8 cellular contexts compared by ENCODE assay signal in the genomic region with DNA sequence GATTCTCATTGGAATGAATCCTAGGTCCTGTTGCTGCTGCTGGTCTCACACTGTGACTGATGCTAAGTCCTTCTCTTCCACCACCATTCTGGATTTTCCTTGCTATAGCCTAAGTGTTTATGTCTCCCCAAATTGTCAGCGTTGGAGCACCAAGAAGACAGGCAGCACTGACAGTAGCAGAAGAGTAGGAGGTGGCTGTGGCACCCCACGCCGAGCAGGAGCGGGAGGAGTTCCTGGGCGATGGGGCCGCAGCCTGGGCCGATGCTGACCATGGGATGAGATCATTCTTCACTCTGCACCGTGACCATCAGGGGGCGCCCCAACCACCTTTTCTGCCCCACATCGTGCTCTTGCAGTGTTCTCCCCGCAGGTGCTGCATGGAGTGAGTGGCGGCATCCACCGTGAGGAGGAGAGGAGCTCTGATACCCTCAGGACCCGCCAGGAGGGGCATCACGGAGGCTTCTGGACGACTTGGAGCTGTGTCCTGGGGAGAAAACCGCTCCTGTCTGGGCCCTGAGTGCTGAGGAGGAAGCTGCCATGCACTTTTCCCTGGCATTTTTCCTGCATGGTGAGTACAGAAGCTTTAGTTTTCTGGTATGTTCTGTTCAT. TPM values are rescaled to one million over a fixed set of nuclear protein-coding genes. Genes with fewer than 3 reads are reported as not detected.
DNase-seq lines count a peak whose midpoint lies in the region; ATAC-seq, FAIRE-seq and TF ChIP-seq lines count a peak whose summit lies in the region.

No MANE protein-coding gene starts in this region.

- intact Hi-C loops in breast epithelium (cut with DNase I; ENCODE audit: low total_unique reads): no loop called here

- DNase-seq in A549 (ENCODE audit: low read depth in 1 of 2, low spot score in 1 of 2) (peak; percentile 82 to 84), GM13977 (ENCODE audit: low spot score) (peak; percentile 83), NCI-H2107 treated with DMSO at 0.1 percent for 48 hours (lab: John Stamatoyannopoulos, UW; ENCODE audit: unreplicated experiment) (peak; percentile 14), breast epithelium (ENCODE audit: low spot score in 2 of 2) (peak in 1 of 2 donors; percentile 75), keratinocyte (ENCODE audit: low read depth, low spot score) (peak; percentile 13)
- peak; percentile 80 for DNase-seq in stimulated activated CD4-positive, alpha-beta T cell treated with anti-CD3 and anti-CD28 coated beads, Interleukin-1b, Interleukin-23, amount 100 ng/mL, for 48 hours

- POLR2A ChIA-PET in A549 (lab: Yijun Ruan, JAX): interaction anchor here (0.8 to 1.1 kb wide), 2 partner anchors 101 to 121 kb away, joined by 4 to 6 read pairs; a partner anchor contains a TSS

- H3K36me3 ChIP-seq in breast epithelium (no peaks in the 10 kb centered on the region), keratinocyte (ENCODE audit: control insufficient read depth in 2 of 2, extremely low read depth in 1 of 2, insufficient read depth in 2 of 2, low read length in 2 of 2) (no peaks in the 10 kb centered on the region)

- peak; percentile 44 to 52; a peak in 3 of 5 replicates for TF ChIP-seq RAD21 in A549 (conservative IDR thresholded peaks at IDR 0.05 in 1 of 2, IDR thresholded peaks at IDR 0.05 in 1 of 2)

- H3K4me1 ChIP-seq in A549 (peaks cover 31% of the 10 kb centered on the region), breast epithelium (peaks cover 0 to 4% of the 10 kb centered on the region in 2 donors), keratinocyte (ENCODE audit: control insufficient read depth, extremely low read depth, insufficient read depth, low read length) (peaks cover 14% of the 10 kb centered on the region)

- FAIRE-seq in A549 (lab: Jason Lieb, UNC) (no peak), keratinocyte (lab: Jason Lieb, UNC) (no peak)

- H3K9ac ChIP-seq in keratinocyte (ENCODE audit: control insufficient read depth, extremely low read depth, insufficient read depth, low read length): no peak overlapping the region

- ATAC-seq in A549 (peak; percentile 98 to 99), HG03469 (IDR thresholded peaks at IDR 0.05; ENCODE audit: unreplicated experiment) (no peak)

- TF ChIP-seq POLR2A in A549 (IDR thresholded peaks at IDR 0.05; ENCODE audit: low read length) (0 out of 2 replicates have a peak, but pooled peaks have one; percentile 31), breast epithelium (IDR thresholded peaks at IDR 0.05) (no peak)

- H3K27ac ChIP-seq in A549: peak overlapping the region; percentile 73 to 87
- H3K27ac ChIP-seq in breast epithelium: no peak overlapping the region
- no peak overlapping the region for H3K27ac ChIP-seq in keratinocyte (ENCODE audit: control insufficient read depth, insufficient read depth, low read length)

- WGBS in A549 (ENCODE audit: missing lambda C conversion rate): 0% methylated on average over 9 of the region's 17 CpGs

- H3K4me3 ChIP-seq in A549: peak overlapping the region; percentile 46
- H3K4me3 ChIP-seq in WI38 (ENCODE audit: low read depth, low read length): no peak overlapping the region
- H3K4me3 ChIP-seq in breast epithelium: peak overlapping the region in 2 of 3 donors; percentile 3 to 39
- no peak overlapping the region for H3K4me3 ChIP-seq in keratinocyte (ENCODE audit: control insufficient read depth in 2 of 3, extremely low read depth in 1 of 3, insufficient read depth in 2 of 3, low read depth in 1 of 3, low read length in 3 of 3)

- no peaks in the 10 kb centered on the region for H4K20me1 ChIP-seq in keratinocyte (ENCODE audit: control insufficient read depth, extremely low read depth, insufficient read depth, low read length)

- no peaks in the 10 kb centered on the region for H3K27me3 ChIP-seq in breast epithelium
- no peaks in the 10 kb centered on the region for H3K27me3 ChIP-seq in keratinocyte (ENCODE audit: control insufficient read depth, extremely low read depth, insufficient read depth, low read length)

- no peaks in the 10 kb centered on the region for H3K79me2 ChIP-seq in keratinocyte (ENCODE audit: control insufficient read depth, insufficient read depth, low read length)

- peak; percentile 60 for TF ChIP-seq CTCF in A549 (IDR thresholded peaks at IDR 0.05)
- peak; percentile 87 for TF ChIP-seq CTCF in GM13977 (IDR thresholded peaks at IDR 0.05; ENCODE audit: extremely low read depth, insufficient read depth, missing control alignments)
- TF ChIP-seq CTCF in WI38 (IDR thresholded peaks at IDR 0.05; ENCODE audit: low read depth, low read length): peak; percentile 58
- TF ChIP-seq CTCF in breast epithelium (IDR thresholded peaks at IDR 0.05): peak; percentile 65 to 78 (median 66)
- TF ChIP-seq CTCF in keratinocyte (optimal IDR thresholded peaks at IDR 0.05 in 1 of 3, IDR thresholded peaks at IDR 0.05 in 1 of 3, conservative IDR thresholded peaks at IDR 0.05 in 1 of 3; ENCODE audit: extremely low read depth in 1 of 3, insufficient read depth in 2 of 3, low read length in 3 of 3): peak; percentile 79 to 98 (median 87)

- in situ Hi-C loops in GM13977 (cut with MboI; ENCODE audit: low pct_unique_long_range_greater_than_20kb, low sequenced_read_pairs, unreplicated experiment): no loop called here

- no peak for TF ChIP-seq EP300 in A549 (IDR thresholded peaks at IDR 0.05)

- no peaks in the 10 kb centered on the region for H3K9me1 ChIP-seq in keratinocyte (ENCODE audit: control insufficient read depth, extremely low read depth, insufficient read depth, low read length)

- H3K4me2 ChIP-seq in A549 (peak overlapping the region; percentile 82), keratinocyte (ENCODE audit: control insufficient read depth, extremely low read depth, insufficient read depth, low read depth, low read length) (peak overlapping the region; percentile 45)

- dilution Hi-C loops in keratinocyte (cut with MboI; ENCODE audit: extremely low pct_ligation_motif_present, low sequenced_read_pairs): no loop called here

- H3K9me3 ChIP-seq in A549 (no peaks in the 10 kb centered on the region), breast epithelium (no peaks in the 10 kb centered on the region), keratinocyte (ENCODE audit: control insufficient read depth, low read depth, low read length) (no peaks in the 10 kb centered on the region)

- peak overlapping the region; percentile 58 for H2AFZ ChIP-seq in keratinocyte (ENCODE audit: control insufficient read depth, low read length)

- CTCF ChIA-PET in A549 (lab: Yijun Ruan, JAX): interaction anchor here (0.6 to 2.4 kb wide), 29 partner anchors 10 to 217 kb away, joined by 3 to 9 read pairs (median 4); a partner anchor contains a TSS

TF ChIP-seq in A549, 52 proteins besides CTCF, POLR2A, EP300 and RAD21:
- no peak for TF ChIP-seq CHD2 (IDR thresholded peaks at IDR 0.05; ENCODE audit: low read length, partially characterized antibody)
- no peak for TF ChIP-seq CBX2 (IDR thresholded peaks at IDR 0.05; ENCODE audit: borderline replicate concordance, low read depth)
- TF ChIP-seq, protein P1, sequence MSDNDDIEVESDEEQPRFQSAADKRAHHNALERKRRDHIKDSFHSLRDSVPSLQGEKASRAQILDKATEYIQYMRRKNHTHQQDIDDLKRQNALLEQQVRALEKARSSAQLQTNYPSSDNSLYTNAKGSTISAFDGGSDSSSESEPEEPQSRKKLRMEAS (IDR thresholded peaks at IDR 0.05): peak; percentile 72
- peak; percentile 43; the same call in 2 of the 3 replicates for TF ChIP-seq SMC3 (IDR thresholded peaks at IDR 0.05)
- no peak for TF ChIP-seq MYC (IDR thresholded peaks at IDR 0.05; ENCODE audit: borderline replicate concordance, low read length)
- TF ChIP-seq JUN (IDR thresholded peaks at IDR 0.05): 0 out of 5 replicates have a peak, but pooled peaks of 1 of the 2 experiments have one; percentile 22
- TF ChIP-seq, protein P2, sequence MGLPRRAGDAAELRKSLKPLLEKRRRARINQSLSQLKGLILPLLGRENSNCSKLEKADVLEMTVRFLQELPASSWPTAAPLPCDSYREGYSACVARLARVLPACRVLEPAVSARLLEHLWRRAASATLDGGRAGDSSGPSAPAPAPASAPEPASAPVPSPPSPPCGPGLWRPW (IDR thresholded peaks at IDR 0.05): no peak
- no peak for TF ChIP-seq FOSL2 (IDR thresholded peaks at IDR 0.05)
- peak; percentile 15; the same call in 1 of the 2 replicates for TF ChIP-seq FOSL2 (CRISPR knock-in tag; IDR thresholded peaks at IDR 0.05)
- TF ChIP-seq ESRRA (IDR thresholded peaks at IDR 0.05; ENCODE audit: borderline replicate concordance, low read length): no peak
TF ChIP-seq in A549: peak in this region for 4.

RNA-seq across cellular contexts. Expression of a gene that starts 57.0 kb away (rescaled TPM):
- polyA plus RNA-seq in A549 (2011; rRNA removed) (0.05 and 0.08 TPM in 2 replicates), A549 (2017; fragmentation: RNase III; extraction: RNeasy Plus Mini Kit Qiagen cat#74134 plus additional on column Dnase treatment) (0.04 to 0.10 TPM (median 0.05 TPM) in 3 replicates), keratinocyte (0.03 TPM in 1 of 3 replicates, not detected in the others)
- polyA plus RNA-seq in A549 (2012; cell fraction: cytosol; rRNA removed): 0.04 TPM in 1 of 2 replicates, not detected in the other
- 0.05 and 0.12 TPM in 2 replicates for polyA plus RNA-seq in A549 (2012; cell fraction: nucleus; rRNA removed)
- 0.29 TPM in 1 of 2 replicates, not detected in the other for polyA minus RNA-seq in A549 (2011; rRNA and poly(A)+ RNA removed)
- total RNA-seq in breast epithelium: not detected
- polyA plus RNA-seq in keratinocyte (2011; ENCODE audit: low read depth): not detected
- not detected in 2 replicates for polyA plus RNA-seq in keratinocyte (2011; cell fraction: cytosol; rRNA removed)
- 0.03 TPM in 1 of 2 replicates, not detected in the other for polyA plus RNA-seq in keratinocyte (2011; cell fraction: nucleus; rRNA removed)
- 0.21 TPM in 1 of 2 replicates, not detected in the other for polyA plus RNA-seq in keratinocyte (2012; ENCODE audit: low replicate concordance)
- polyA minus RNA-seq in keratinocyte: not detected in 3 replicates
- polyA minus RNA-seq in keratinocyte (2011; cell fraction: cytosol; rRNA and poly(A)+ RNA removed): not detected
- polyA minus RNA-seq in keratinocyte (2011; cell fraction: nucleus; rRNA and poly(A)+ RNA removed): not detected in 2 replicates

Comparison
In these comparisons a context has a peak if more than half of its experiments do, and no peak if none do; other contexts are left out.
1. H3K27ac ChIP-seq: peak in A549 (2 of 2); none in breast epithelium (0 of 2) and keratinocyte (single experiment).
2. H3K4me3 ChIP-seq: peak in A549 (single experiment) and breast epithelium (2 of 3); none in WI38 (single experiment) and keratinocyte (0 of 3).
3. Peak in every context shown above with its lines, with median percentiles within 50 percentile points of each other: CTCF ChIP-seq.